Comparison of ENCODE assay signal across 15 cellular contexts in genomic region chr14:96192049-96192448, GRCh38. TPM values are rescaled to one million over a fixed set of nuclear protein-coding genes. Genes with fewer than 3 reads are reported as not detected.
DNase-seq lines count a peak whose midpoint lies in the region; ATAC-seq and TF ChIP-seq lines count a peak whose summit lies in the region.
"Had no signal": no experiment of that assay in that cellular context is flagged by ENCODE, and none has a peak within 500 bp of the region (broad histone marks: within the 10 kb centered on the region; RNA-seq: fewer than 3 reads in every experiment).

No MANE protein-coding gene starts in this region.

- H3K79me2 ChIP-seq in GM23338 (replicated peaks; ENCODE audit: insufficient read depth) (no peaks in the 10 kb centered on the region), neural progenitor cell (ENCODE audit: low read depth) (no peaks in the 10 kb centered on the region)

- H3K9me3 Mint-ChIP-seq in GM23338 (no peaks in the 10 kb centered on the region; the same call in 2 of the 3 replicates), brain (peaks cover 0 to 7% (median 0%) of the 10 kb centered on the region in 5 experiments), neural progenitor cell (no peaks in the 10 kb centered on the region)

- H3F3A ChIP-seq in GM23338 (replicated peaks; ENCODE audit: low read depth) = no peaks in the 10 kb centered on the region
- no peaks in the 10 kb centered on the region for H3F3A ChIP-seq in neural progenitor cell (ENCODE audit: low read depth)

- H3K4me3 ChIP-seq in GM23338 = no peak overlapping the region
- no peak overlapping the region for H3K4me3 ChIP-seq in neural progenitor cell
- H3K4me3 ChIP-seq in dorsolateral prefrontal cortex = no peak overlapping the region
- H3K4me3 ChIP-seq: BLaER1 treated with 17β-estradiol and CSF1 and Interleukin-3, amounts not matched to agents 10 nM and 100 nM; SK-N-MC had no signal

- DNase-seq in GM23338 (ENCODE audit: low spot score) (no peak), NCI-H2029 (lab: John Stamatoyannopoulos, UW) (peak; percentile 27), neural progenitor cell (ENCODE audit: low spot score) (no peak), GM19240 (ENCODE audit: insufficient read length, low spot score) (no peak), dorsolateral prefrontal cortex (no peak), retina (no peak)
- DNase-seq: CD8-positive, alpha-beta T cell; NCI-H1417 treated with DMSO at 0.1 percent for 48 hours; NCI-H187 treated with DMSO at 0.1 percent for 48 hours; NCI-H345 had no signal

- H3K36me3 Mint-ChIP-seq in GM23338 (ENCODE audit: low read depth) = no peaks in the 10 kb centered on the region
- no peaks in the 10 kb centered on the region for H3K36me3 Mint-ChIP-seq in brain
- no peaks in the 10 kb centered on the region for H3K36me3 Mint-ChIP-seq in neural progenitor cell
- H3K36me3 Mint-ChIP-seq: CD8-positive, alpha-beta T cell had no signal

- H2AFZ ChIP-seq in GM23338 (0 out of 2 replicates have a peak overlapping the region, but pooled peaks have one; percentile 72), neural progenitor cell (replicated peaks) (no peak overlapping the region)

- peaks cover 13% of the 10 kb centered on the region for H3K27me3 Mint-ChIP-seq in GM23338 (ENCODE audit: insufficient read depth, low read depth, poor library complexity)
- H3K27me3 Mint-ChIP-seq in brain = peaks cover 9% of the 10 kb centered on the region
- peaks cover 14% of the 10 kb centered on the region for H3K27me3 Mint-ChIP-seq in neural progenitor cell (ENCODE audit: insufficient read depth, low read depth)

- H3K4me1 Mint-ChIP-seq in GM23338 (peaks cover 38% of the 10 kb centered on the region), brain (peaks cover 53% of the 10 kb centered on the region), neural progenitor cell (peaks cover 34% of the 10 kb centered on the region)

- no peak overlapping the region for H3K27ac ChIP-seq in GM23338 (ENCODE audit: low read depth)
- no peak overlapping the region for H3K27ac ChIP-seq in neural progenitor cell
- H3K27ac ChIP-seq in dorsolateral prefrontal cortex = no peak overlapping the region
- H3K27ac ChIP-seq: BLaER1 treated with 17β-estradiol and CSF1 and Interleukin-3, amounts not matched to agents 10 nM and 100 nM; SK-N-MC had no signal

- no peaks in the 10 kb centered on the region for H3K9me2 ChIP-seq in GM23338 (ENCODE audit: insufficient read depth)

- H3K36me3 ChIP-seq in GM23338 (ENCODE audit: insufficient read depth) (no peaks in the 10 kb centered on the region), neural progenitor cell (no peaks in the 10 kb centered on the region)
- H3K36me3 ChIP-seq: BLaER1 treated with 17β-estradiol and CSF1 and Interleukin-3, amounts not matched to agents 10 nM and 100 nM had no signal

- H3K4me3 Mint-ChIP-seq in GM23338 (peak overlapping the region; percentile 2; the same call in 1 of the 3 replicates), brain (no peak overlapping the region), neural progenitor cell (no peak overlapping the region)
- H3K4me3 Mint-ChIP-seq: CD8-positive, alpha-beta T cell had no signal

- H4K20me1 ChIP-seq in GM23338 (replicated peaks; ENCODE audit: insufficient read depth) (no peaks in the 10 kb centered on the region), neural progenitor cell (ENCODE audit: low read depth) (no peaks in the 10 kb centered on the region)
- H4K20me1 ChIP-seq: BLaER1 treated with 17β-estradiol and CSF1 and Interleukin-3, amounts not matched to agents 10 nM and 100 nM had no signal

- H3K9me3 ChIP-seq in neural progenitor cell (ENCODE audit: low read depth) = no peaks in the 10 kb centered on the region

- intact Hi-C loops in dorsolateral prefrontal cortex (cut with DNase I) = no loop called here

- TF ChIP-seq CTCF in GM23338 (conservative IDR thresholded peaks at IDR 0.05; ENCODE audit: low read depth in 2 of 2) (no peak), brain (conservative IDR thresholded peaks at IDR 0.05) (no peak), neural progenitor cell (IDR thresholded peaks at IDR 0.05) (no peak), dorsolateral prefrontal cortex (IDR thresholded peaks at IDR 0.05 in 54 of 56, conservative IDR thresholded peaks at IDR 0.05 in 2 of 56; ENCODE audit: low read depth in 1 of 56, partially characterized antibody in 56 of 56) (no peak)

- H3K27me3 ChIP-seq in GM23338 (ENCODE audit: insufficient read depth) (no peaks in the 10 kb centered on the region), neural progenitor cell (no peaks in the 10 kb centered on the region), dorsolateral prefrontal cortex (peaks cover 0 to 3% (median 0%) of the 10 kb centered on the region in 45 donors)
- H3K27me3 ChIP-seq: BLaER1 treated with 17β-estradiol and CSF1 and Interleukin-3, amounts not matched to agents 10 nM and 100 nM had no signal

- H3K27ac Mint-ChIP-seq in GM23338 = peak overlapping the region; percentile 67
- peak overlapping the region in 4 of 5 experiments; percentile 29 to 80 (median 56) for H3K27ac Mint-ChIP-seq in brain
- H3K27ac Mint-ChIP-seq in neural progenitor cell = peak overlapping the region; percentile 14
- H3K27ac Mint-ChIP-seq: CD8-positive, alpha-beta T cell had no signal

- H3K9ac ChIP-seq in neural progenitor cell = no peak overlapping the region
- H3K9ac ChIP-seq: BLaER1 treated with 17β-estradiol and CSF1 and Interleukin-3, amounts not matched to agents 10 nM and 100 nM had no signal

- peaks cover 22% of the 10 kb centered on the region for H3K4me1 ChIP-seq in GM23338 (ENCODE audit: insufficient read depth)
- H3K4me1 ChIP-seq in neural progenitor cell = peaks cover 22% of the 10 kb centered on the region

- H3K4me2 ChIP-seq in GM23338 (peak overlapping the region; percentile 9), neural progenitor cell (no peak overlapping the region)
- H3K4me2 ChIP-seq: BLaER1 treated with 17β-estradiol and CSF1 and Interleukin-3, amounts not matched to agents 10 nM and 100 nM had no signal

- ATAC-seq in GM23338 = no peak; the same call in 2 of the 3 replicates
- ATAC-seq: CD8-positive, alpha-beta T cell; HCT116; Right ventricle myocardium inferior had no signal

TF ChIP-seq in GM23338, 12 proteins besides CTCF, POLR2A, EP300 and RAD21:
- no peak for TF ChIP-seq JUNB (IDR thresholded peaks at IDR 0.05; ENCODE audit: unreplicated experiment)

RNA-seq across cellular contexts. Expression of gene BDKRB2, which starts 12.6 kb away (rescaled TPM):
- total RNA-seq in GM23338 (2014; rRNA removed; shearing (Covaris generic)) = 0.14 and 0.54 TPM in 2 replicates
- 0.07 and 0.21 TPM in 2 replicates for polyA plus RNA-seq in GM23338 (2016; fragmentation: Nextera tagmentation; extraction: Ambion mirVana)
- 0.83 TPM for polyA plus RNA-seq in brain (ENCODE audit: insufficient read depth, low read depth, low replicate concordance)
- total RNA-seq in neural progenitor cell (ENCODE audit: low replicate concordance) = 0.37 TPM in 2 replicates
- total RNA-seq in dorsolateral prefrontal cortex = 1 to 10 TPM in 73 of 120 experiments, under 1 TPM in 47; 0.23 to 3.5 (median 1.1) TPM
- total RNA-seq: CD8-positive, alpha-beta T cell had no signal

Comparison
In these comparisons a context has a peak if more than half of its experiments do, and no peak if none do; other contexts are left out.
1. H3K27ac Mint-ChIP-seq: peak in every context shown above with its lines; median percentile 67 in GM23338; 56 in brain; 14 in neural progenitor cell.